In genomic region chr15:56719021-56719612, GRCh38 we compare ENCODE assay signal across 1 cellular context.
TF ChIP-seq lines count a peak whose summit lies in the region.

No MANE protein-coding gene starts in this region.

TF ChIP-seq in HCT116, 20 proteins besides CTCF, POLR2A, EP300 and RAD21 (continued from another document):
- TF ChIP-seq, protein P1, sequence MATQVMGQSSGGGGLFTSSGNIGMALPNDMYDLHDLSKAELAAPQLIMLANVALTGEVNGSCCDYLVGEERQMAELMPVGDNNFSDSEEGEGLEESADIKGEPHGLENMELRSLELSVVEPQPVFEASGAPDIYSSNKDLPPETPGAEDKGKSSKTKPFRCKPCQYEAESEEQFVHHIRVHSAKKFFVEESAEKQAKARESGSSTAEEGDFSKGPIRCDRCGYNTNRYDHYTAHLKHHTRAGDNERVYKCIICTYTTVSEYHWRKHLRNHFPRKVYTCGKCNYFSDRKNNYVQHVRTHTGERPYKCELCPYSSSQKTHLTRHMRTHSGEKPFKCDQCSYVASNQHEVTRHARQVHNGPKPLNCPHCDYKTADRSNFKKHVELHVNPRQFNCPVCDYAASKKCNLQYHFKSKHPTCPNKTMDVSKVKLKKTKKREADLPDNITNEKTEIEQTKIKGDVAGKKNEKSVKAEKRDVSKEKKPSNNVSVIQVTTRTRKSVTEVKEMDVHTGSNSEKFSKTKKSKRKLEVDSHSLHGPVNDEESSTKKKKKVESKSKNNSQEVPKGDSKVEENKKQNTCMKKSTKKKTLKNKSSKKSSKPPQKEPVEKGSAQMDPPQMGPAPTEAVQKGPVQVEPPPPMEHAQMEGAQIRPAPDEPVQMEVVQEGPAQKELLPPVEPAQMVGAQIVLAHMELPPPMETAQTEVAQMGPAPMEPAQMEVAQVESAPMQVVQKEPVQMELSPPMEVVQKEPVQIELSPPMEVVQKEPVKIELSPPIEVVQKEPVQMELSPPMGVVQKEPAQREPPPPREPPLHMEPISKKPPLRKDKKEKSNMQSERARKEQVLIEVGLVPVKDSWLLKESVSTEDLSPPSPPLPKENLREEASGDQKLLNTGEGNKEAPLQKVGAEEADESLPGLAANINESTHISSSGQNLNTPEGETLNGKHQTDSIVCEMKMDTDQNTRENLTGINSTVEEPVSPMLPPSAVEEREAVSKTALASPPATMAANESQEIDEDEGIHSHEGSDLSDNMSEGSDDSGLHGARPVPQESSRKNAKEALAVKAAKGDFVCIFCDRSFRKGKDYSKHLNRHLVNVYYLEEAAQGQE (IDR thresholded peaks at IDR 0.05; ENCODE audit: low read depth), result no peak
- TF ChIP-seq CEBPB (IDR thresholded peaks at IDR 0.05; ENCODE audit: low read depth) (no peak), SRF (IDR thresholded peaks at IDR 0.05; ENCODE audit: low read depth) (no peak), EZH2 (IDR thresholded peaks at IDR 0.05) (no peak), ELF1 (IDR thresholded peaks at IDR 0.05; ENCODE audit: borderline replicate concordance, low read depth) (no peak)
- TF ChIP-seq, protein P2, sequence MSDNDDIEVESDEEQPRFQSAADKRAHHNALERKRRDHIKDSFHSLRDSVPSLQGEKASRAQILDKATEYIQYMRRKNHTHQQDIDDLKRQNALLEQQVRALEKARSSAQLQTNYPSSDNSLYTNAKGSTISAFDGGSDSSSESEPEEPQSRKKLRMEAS (IDR thresholded peaks at IDR 0.05), result no peak
- TF ChIP-seq, protein P3, sequence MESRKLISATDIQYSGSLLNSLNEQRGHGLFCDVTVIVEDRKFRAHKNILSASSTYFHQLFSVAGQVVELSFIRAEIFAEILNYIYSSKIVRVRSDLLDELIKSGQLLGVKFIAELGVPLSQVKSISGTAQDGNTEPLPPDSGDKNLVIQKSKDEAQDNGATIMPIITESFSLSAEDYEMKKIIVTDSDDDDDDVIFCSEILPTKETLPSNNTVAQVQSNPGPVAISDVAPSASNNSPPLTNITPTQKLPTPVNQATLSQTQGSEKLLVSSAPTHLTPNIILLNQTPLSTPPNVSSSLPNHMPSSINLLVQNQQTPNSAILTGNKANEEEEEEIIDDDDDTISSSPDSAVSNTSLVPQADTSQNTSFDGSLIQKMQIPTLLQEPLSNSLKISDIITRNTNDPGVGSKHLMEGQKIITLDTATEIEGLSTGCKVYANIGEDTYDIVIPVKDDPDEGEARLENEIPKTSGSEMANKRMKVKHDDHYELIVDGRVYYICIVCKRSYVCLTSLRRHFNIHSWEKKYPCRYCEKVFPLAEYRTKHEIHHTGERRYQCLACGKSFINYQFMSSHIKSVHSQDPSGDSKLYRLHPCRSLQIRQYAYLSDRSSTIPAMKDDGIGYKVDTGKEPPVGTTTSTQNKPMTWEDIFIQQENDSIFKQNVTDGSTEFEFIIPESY (IDR thresholded peaks at IDR 0.05; ENCODE audit: extremely low read depth, insufficient replicate concordance, low read length), result no peak
- TF ChIP-seq, protein P4, sequence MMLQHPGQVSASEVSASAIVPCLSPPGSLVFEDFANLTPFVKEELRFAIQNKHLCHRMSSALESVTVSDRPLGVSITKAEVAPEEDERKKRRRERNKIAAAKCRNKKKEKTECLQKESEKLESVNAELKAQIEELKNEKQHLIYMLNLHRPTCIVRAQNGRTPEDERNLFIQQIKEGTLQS (IDR thresholded peaks at IDR 0.05), result no peak
